ENCODE assay signal across 27 cellular contexts in the genomic region with DNA sequence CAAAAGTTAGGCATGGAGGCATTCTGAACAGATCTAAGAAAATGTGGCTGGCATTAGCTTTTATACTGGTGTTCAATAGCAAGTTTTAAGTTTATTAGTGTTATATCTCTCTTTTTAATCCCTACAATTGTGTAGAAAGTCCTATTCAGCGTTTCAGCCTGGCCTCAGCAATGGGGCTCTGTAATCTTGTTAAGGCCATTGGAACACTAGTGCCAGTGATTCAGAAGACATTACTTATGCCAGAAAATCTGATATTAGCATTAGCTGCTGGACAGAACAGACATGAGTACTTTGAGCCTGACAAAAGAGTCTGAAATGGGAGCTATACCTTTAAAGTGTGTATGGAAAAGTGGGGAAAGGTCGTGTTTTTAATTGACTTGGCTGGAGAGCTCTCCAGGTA.
"Had no signal": no experiment of that assay in that cellular context is flagged by ENCODE, and none has a peak within 500 bp of the region (broad histone marks: within the 10 kb centered on the region; RNA-seq: fewer than 3 reads in every experiment).

No MANE protein-coding gene starts in this region.

- DNase-seq: heart right ventricle; kidney glomerular epithelial cell; left cardiac atrium; lower lobe of right lung; mammary epithelial cell; mesenchymal stem cell; naive thymus-derived CD8-positive, alpha-beta T cell; nucleus accumbens; psoas muscle; right lobe of liver; stimulated activated CD4-positive, alpha-beta T cell treated with anti-CD3 and anti-CD28 coated beads, Interleukin-12 subunit alpha, Interleukin-12 subunit beta, amount 100 ng/mL, for 4 hours; stimulated activated CD4-positive, alpha-beta T cell treated with anti-CD3 and anti-CD28 coated beads, Interleukin-15, amount 100 ng/mL, for 24 hours; stimulated activated CD4-positive, alpha-beta T cell treated with anti-CD3 and anti-CD28 coated beads, Interleukin-2, amount 100 ng/mL, for 24 hours; stimulated activated CD4-positive, alpha-beta T cell treated with anti-CD3 and anti-CD28 coated beads, Interleukin-4, amount 100 ng/mL, for 1 hour; stimulated activated naive B cell treated with anti-CD40 and anti-IgM and Interleukin-4, amounts not matched to agents 10 μg/mL and 1 μg/mL and 100 μg/mL, for 72 hours; stimulated activated naive CD8-positive, alpha-beta T cell treated with anti-CD3 and anti-CD28 coated beads, Interleukin-15, Interleukin-2, amounts not matched to agents 100 U/mL and 50 U/mL, for 24 hours; stomach; testis; thyroid gland; transverse colon; upper lobe of left lung had no signal

- H3K4me1 Mint-ChIP-seq: naive thymus-derived CD8-positive, alpha-beta T cell; neural crest cell had no signal

- ATAC-seq: heart right ventricle; left lobe of liver; lower lobe of right lung; naive thymus-derived CD8-positive, alpha-beta T cell; psoas muscle; right lobe of liver; stimulated activated naive B cell treated with anti-CD40 and anti-IgM and Interleukin-4, amounts not matched to agents 10 μg/mL and 1 μg/mL and 100 μg/mL, for 72 hours; stimulated activated naive CD8-positive, alpha-beta T cell treated with anti-CD3 and anti-CD28 coated beads, Interleukin-15, Interleukin-2, amounts not matched to agents 100 U/mL and 50 U/mL, for 24 hours had no signal

- H3K36me3 ChIP-seq: heart right ventricle, lower lobe of right lung, right atrium auricular region, right lobe of liver, stomach, thyroid gland, transverse colon, upper lobe of left lung had no signal

- H3K4me3 ChIP-seq: heart right ventricle, hepatocyte, lower lobe of right lung, psoas muscle, right atrium auricular region, right lobe of liver, stomach, testis, thyroid gland, transverse colon, upper lobe of left lung had no signal

- H3K27me3 Mint-ChIP-seq: naive thymus-derived CD8-positive, alpha-beta T cell; stimulated activated naive B cell treated with anti-CD40 and anti-IgM and Interleukin-4, amounts not matched to agents 10 μg/mL and 1 μg/mL and 100 μg/mL, for 72 hours had no signal

- H3K27me3 ChIP-seq: heart right ventricle, hepatocyte, right atrium auricular region, right lobe of liver, stomach, testis, thyroid gland, transverse colon, upper lobe of left lung had no signal

- H3K4me1 ChIP-seq: lower lobe of right lung, parathyroid adenoma, psoas muscle, right lobe of liver, stomach, thyroid gland, transverse colon, upper lobe of left lung had no signal

- H3K4me2 ChIP-seq: hepatocyte had no signal

- H3K9me3 ChIP-seq: heart right ventricle, lower lobe of right lung, psoas muscle, right atrium auricular region, right lobe of liver, stomach, testis, thyroid gland, transverse colon, upper lobe of left lung had no signal

- H3K9ac ChIP-seq: parathyroid adenoma had no signal

- H3K4me3 Mint-ChIP-seq: naive thymus-derived CD8-positive, alpha-beta T cell; nephron; neural crest cell; stimulated activated naive B cell treated with anti-CD40 and anti-IgM and Interleukin-4, amounts not matched to agents 10 μg/mL and 1 μg/mL and 100 μg/mL, for 72 hours had no signal

- H3K36me3 Mint-ChIP-seq: naive thymus-derived CD8-positive, alpha-beta T cell; stimulated activated naive B cell treated with anti-CD40 and anti-IgM and Interleukin-4, amounts not matched to agents 10 μg/mL and 1 μg/mL and 100 μg/mL, for 72 hours had no signal

- H3K79me2 ChIP-seq: hepatocyte, parathyroid adenoma had no signal

- H3K9me3 Mint-ChIP-seq: naive thymus-derived CD8-positive, alpha-beta T cell; nephron; neural crest cell; stimulated activated naive B cell treated with anti-CD40 and anti-IgM and Interleukin-4, amounts not matched to agents 10 μg/mL and 1 μg/mL and 100 μg/mL, for 72 hours had no signal

- H2AFZ ChIP-seq: hepatocyte, parathyroid adenoma had no signal

- H3K27ac ChIP-seq: hepatocyte, lower lobe of right lung, parathyroid adenoma, psoas muscle, right lobe of liver, stomach, thyroid gland, transverse colon, upper lobe of left lung had no signal

- H3K27ac Mint-ChIP-seq: naive thymus-derived CD8-positive, alpha-beta T cell; nephron; stimulated activated naive B cell treated with anti-CD40 and anti-IgM and Interleukin-4, amounts not matched to agents 10 μg/mL and 1 μg/mL and 100 μg/mL, for 72 hours had no signal
